Comparison of ENCODE assay signal across 23 cellular contexts in genomic region chr10:52297727-52298126, GRCh38. TPM values are rescaled to one million over a fixed set of nuclear protein-coding genes. Genes with fewer than 3 reads are reported as not detected.
DNase-seq lines count a peak whose midpoint lies in the region; ATAC-seq lines count a peak whose summit lies in the region.
"Had no signal": no experiment of that assay in that cellular context is flagged by ENCODE, and none has a peak within 500 bp of the region (broad histone marks: within the 10 kb centered on the region; RNA-seq: fewer than 3 reads in every experiment).

No MANE protein-coding gene starts in this region.

- DNase-seq in astrocyte of the hippocampus (ENCODE audit: low read depth, low spot score), result peak; percentile 28
- no peak for DNase-seq in SK-N-DZ (ENCODE audit: low spot score)
- DNase-seq in stimulated activated naive CD4-positive, alpha-beta T cell treated with Interleukin-2 at 50 U/mL for 16 hours (lab: John Stamatoyannopoulos, UW), result no peak
- no peak for DNase-seq in HuH-7.5 (ENCODE audit: low spot score)
- DNase-seq: ACHN; BE2C; C1 segment of cervical spinal cord; CD4-positive, CD25-positive, alpha-beta regulatory T cell; CD8-positive, alpha-beta memory T cell; COR-L47; DMS 273 treated with DMSO at 0.1 percent for 48 hours; DMS53; DND-41; EL; GM23248; H9; Karpas-422; KBM-7 had no signal

- ATAC-seq in GM21717 (IDR thresholded peaks at IDR 0.05; ENCODE audit: unreplicated experiment), result peak; percentile 72
- peak; percentile 55 for ATAC-seq in HG03520 (IDR thresholded peaks at IDR 0.05; ENCODE audit: unreplicated experiment)
- no peak for ATAC-seq in GM21390 (IDR thresholded peaks at IDR 0.05; ENCODE audit: unreplicated experiment)
- ATAC-seq: GM12878 had no signal

RNA-seq across cellular contexts. Expression of gene DKK1, which starts 16.4 kb away (rescaled TPM):
- polyA plus RNA-seq in SK-N-DZ (2014; cell fraction: cytosol; rRNA removed), result 6.1 and 11.1 TPM in 2 replicates
- polyA plus RNA-seq in SK-N-DZ (2014; cell fraction: nucleus; rRNA removed), result 15.7 and 16.3 TPM in 2 replicates
- polyA plus RNA-seq: CD4-positive, CD25-positive, alpha-beta regulatory T cell; CD8-positive, alpha-beta memory T cell; IgD-negative memory B cell had no signal
